In the genomic region with DNA sequence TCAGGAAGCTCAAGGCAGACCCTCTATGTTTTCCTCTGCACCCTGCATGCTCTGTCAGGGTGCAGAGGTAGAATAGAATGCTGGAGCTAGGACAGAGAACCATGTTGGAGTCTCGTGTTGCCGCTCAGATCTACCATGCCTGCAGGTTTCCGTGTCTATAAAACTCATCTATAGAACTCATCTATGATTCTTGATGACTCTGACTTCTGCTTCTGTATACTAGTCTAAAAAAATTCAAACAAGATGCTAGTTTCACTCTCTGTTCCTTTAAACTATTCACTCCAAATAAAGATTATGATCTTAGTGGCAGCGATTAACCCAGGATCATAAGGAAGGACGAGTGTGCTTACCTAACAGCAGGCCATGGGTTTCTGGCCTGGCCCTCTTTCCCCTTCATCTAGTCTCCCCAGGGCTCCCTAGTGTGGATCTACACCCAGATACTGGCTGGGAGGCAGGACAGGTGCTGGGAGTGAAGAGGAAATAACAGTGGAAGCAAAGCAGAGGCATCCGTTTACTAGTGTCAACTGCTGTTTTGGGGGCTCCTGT, we compare ENCODE assay signal across 20 cellular contexts.
"Had no signal": no experiment of that assay in that cellular context is flagged by ENCODE, and none has a peak within 500 bp of the region (broad histone marks: within the 10 kb centered on the region; RNA-seq: fewer than 3 reads in every experiment).

No MANE protein-coding gene starts in this region.

- H3K27ac ChIP-seq: epithelial cell of prostate, right atrium auricular region, uterus had no signal

- H3K27me3 ChIP-seq: right atrium auricular region, suprapubic skin, transverse colon, uterus had no signal

- DNase-seq: activated CD4-positive, CD25-positive, alpha-beta regulatory T cell treated with anti-CD3 and anti-CD28 coated beads, Interleukin-2, amount 50 U/mL, for 72 hours; activated CD8-positive, alpha-beta memory T cell treated with anti-CD3 and anti-CD28 coated beads for 24 hours; activated CD8-positive, alpha-beta memory T cell treated with anti-CD3 and anti-CD28 coated beads, Interleukin-2, amount 50 U/mL, for 48 hours; amygdala; caudate nucleus; endodermal cell; foreskin melanocyte; hypothalamus; islet precursor cell; stimulated activated CD4-positive, alpha-beta T cell treated with anti-CD3 and anti-CD28 coated beads, Interleukin-2, amount 100 ng/mL, for 24 hours; stimulated activated naive CD8-positive, alpha-beta T cell treated with anti-CD3 and anti-CD28 coated beads, Interleukin-15, amount 100 ng/mL, for 72 hours; transverse colon; uterus had no signal

- H3K4me3 ChIP-seq: lung, right atrium auricular region, suprapubic skin, transverse colon, uterus had no signal

- H3K27me3 Mint-ChIP-seq: activated naive CD8-positive, alpha-beta T cell; progenitor cell of endocrine pancreas; stimulated activated naive CD8-positive, alpha-beta T cell treated with anti-CD3 and anti-CD28 coated beads, Interleukin-15, amount 100 ng/mL, for 72 hours had no signal

- H3K9me3 ChIP-seq: right atrium auricular region, suprapubic skin, transverse colon, uterus had no signal

- H3K36me3 ChIP-seq: right atrium auricular region, suprapubic skin, transverse colon, uterus had no signal

- H3K27ac Mint-ChIP-seq: activated naive CD8-positive, alpha-beta T cell; endodermal cell; progenitor cell of endocrine pancreas; stimulated activated naive CD8-positive, alpha-beta T cell treated with anti-CD3 and anti-CD28 coated beads, Interleukin-15, amount 100 ng/mL, for 72 hours; T-helper 2 cell treated with Interferon-gamma antibody and Interleukin-4, amounts not matched to agents 5 μg/mL and 100 μg/mL, for 36 hours had no signal

- H3K4me1 ChIP-seq: uterus had no signal

- H3K4me3 Mint-ChIP-seq: activated naive CD8-positive, alpha-beta T cell; endodermal cell; stimulated activated naive CD8-positive, alpha-beta T cell treated with anti-CD3 and anti-CD28 coated beads, Interleukin-15, amount 100 ng/mL, for 72 hours; T-helper 2 cell treated with Interferon-gamma antibody and Interleukin-4, amounts not matched to agents 5 μg/mL and 100 μg/mL, for 36 hours had no signal

- ATAC-seq: stimulated activated naive CD8-positive, alpha-beta T cell treated with anti-CD3 and anti-CD28 coated beads, Interleukin-15, amount 100 ng/mL, for 72 hours had no signal

- H3K9me3 Mint-ChIP-seq: endodermal cell; stimulated activated naive CD8-positive, alpha-beta T cell treated with anti-CD3 and anti-CD28 coated beads, Interleukin-15, amount 100 ng/mL, for 72 hours; T-helper 2 cell treated with Interferon-gamma antibody and Interleukin-4, amounts not matched to agents 5 μg/mL and 100 μg/mL, for 36 hours had no signal
